In genomic region chr6:30344191-30344867, GRCh38 we compare ENCODE assay signal across 8 cellular contexts. TPM values are rescaled to one million over a fixed set of nuclear protein-coding genes. Genes with fewer than 3 reads are reported as not detected.
DNase-seq lines count a peak whose midpoint lies in the region; ATAC-seq and TF ChIP-seq lines count a peak whose summit lies in the region.

No MANE protein-coding gene starts in this region.

- H3K27ac Mint-ChIP-seq in activated B cell treated with CpG ODN at 0.5 μM for 24 hours = peak overlapping the region; percentile 94

- TF ChIP-seq POLR2A in stomach (IDR thresholded peaks at IDR 0.05) = no peak

- H3K9me3 Mint-ChIP-seq in activated B cell treated with CpG ODN at 0.5 μM for 24 hours = no peaks in the 10 kb centered on the region

- ATAC-seq in activated B cell treated with CpG ODN at 0.5 μM for 24 hours (ENCODE audit: low read depth) = no peak

- peak overlapping the region; percentile 86; the same call in 1 of the 2 replicates for H3K4me3 ChIP-seq in iPS-20b (ENCODE audit: low read length)
- peak overlapping the region; percentile 85 to 94 (median 90) for H3K4me3 ChIP-seq in stomach

- H3K27me3 ChIP-seq in iPS-20b (ENCODE audit: insufficient read depth, low read length) (no peaks in the 10 kb centered on the region), stomach (no peaks in the 10 kb centered on the region)

- peak; percentile 39 for DNase-seq in DMS53 (lab: John Stamatoyannopoulos, UW)
- no peak for DNase-seq in DMS53 treated with DMSO at 0.1 percent for 48 hours (lab: John Stamatoyannopoulos, UW; ENCODE audit: unreplicated experiment)
- DNase-seq in activated B cell treated with CpG ODN at 0.5 μM for 24 hours = no peak
- no peak for DNase-seq in stomach
- DNase-seq in caudate nucleus (lab: John Stamatoyannopoulos, UW) = no peak
- no peak for DNase-seq in NCI-H748 (lab: John Stamatoyannopoulos, UW; ENCODE audit: unreplicated experiment)
- DNase-seq in amygdala (lab: John Stamatoyannopoulos, UW) = no peak

- peak overlapping the region; percentile 92 for H3K4me3 Mint-ChIP-seq in activated B cell treated with CpG ODN at 0.5 μM for 24 hours

- H3K27ac ChIP-seq in iPS-20b (ENCODE audit: low read length) = no peak overlapping the region
- H3K27ac ChIP-seq in stomach = peak overlapping the region in 4 of 5 donors; percentile 89 to 94 (median 92)
- H3K27ac ChIP-seq in caudate nucleus (ENCODE audit: low read depth, low read length) = no peak overlapping the region

- intact Hi-C loops in activated B cell treated with CpG ODN at 0.5 μM for 24 hours (cut with micrococcal nuclease) (no loop called here), stomach (cut with DNase I; ENCODE audit: low total_unique reads) (no loop called here)

- POLR2A ChIA-PET in activated B cell treated with CpG ODN at 0.5 μM for 24 hours (lab: Charles Lee) = interaction anchor here (0.8 to 2.3 kb wide), 2 partner anchors 17 to 131 kb away, joined by 3 to 14 read pairs; partner anchors contain the start of gene TRIM39

- no peaks in the 10 kb centered on the region for H3K27me3 Mint-ChIP-seq in activated B cell treated with CpG ODN at 0.5 μM for 24 hours

- H3K9me3 ChIP-seq in iPS-20b (ENCODE audit: insufficient read depth, low read depth, low read length) = no peaks in the 10 kb centered on the region
- no peaks in the 10 kb centered on the region for H3K9me3 ChIP-seq in stomach

- TF ChIP-seq EP300 in stomach (IDR thresholded peaks at IDR 0.05) = no peak

- no peak overlapping the region for H3K9ac ChIP-seq in iPS-20b (ENCODE audit: low read depth, low read length)

- 0 out of 2 replicates have a peak, but pooled peaks cover 3% of the 10 kb centered on the region for H3K4me1 ChIP-seq in iPS-20b (ENCODE audit: insufficient read depth, low read length)
- H3K4me1 ChIP-seq in stomach = peaks cover 9 to 17% (median 12%) of the 10 kb centered on the region in 4 donors

- H3K36me3 ChIP-seq in iPS-20b (ENCODE audit: insufficient read depth, low read depth, low read length) (peaks cover 43% of the 10 kb centered on the region), stomach (peaks cover 12 to 55% (median 49%) of the 10 kb centered on the region in 4 donors)

- H3K4me1 Mint-ChIP-seq in activated B cell treated with CpG ODN at 0.5 μM for 24 hours = peaks cover 25% of the 10 kb centered on the region

- H3K36me3 Mint-ChIP-seq in activated B cell treated with CpG ODN at 0.5 μM for 24 hours (ENCODE audit: low read depth) = peaks cover 51% of the 10 kb centered on the region

- TF ChIP-seq CTCF in activated B cell treated with CpG ODN at 0.5 μM for 24 hours (IDR thresholded peaks at IDR 0.05) (no peak), stomach (IDR thresholded peaks at IDR 0.05) (no peak)

- 47 to 65% (median 55%) methylated on average over 4 of the region's 4 CpGs for WGBS in stomach, 5 donors

- CTCF ChIA-PET in activated B cell treated with CpG ODN at 0.5 μM for 24 hours (lab: Charles Lee) = no interaction called here

RNA-seq across cellular contexts. Expression of gene RPP21, which starts 0.6 kb away (rescaled TPM):
- 38.1 and 46.8 TPM in 2 replicates for total RNA-seq in activated B cell treated with CpG ODN at 0.5 μM for 24 hours
- 100 to 1,000 TPM in 2 of 5 donors, 10 to 100 TPM in 1, 1 to 10 TPM in 1, not detected in 1; 4.5 to 157 (median 60.3) TPM for total RNA-seq in stomach
- polyA plus RNA-seq in stomach = 100 to 1,000 TPM; 119 to 167 (median 145) TPM

RNA-seq across cellular contexts. Expression of gene TRIM39, which starts 17.6 kb away (rescaled TPM):
- 21.6 and 22.0 TPM in 2 replicates for total RNA-seq in activated B cell treated with CpG ODN at 0.5 μM for 24 hours
- total RNA-seq in stomach = 10 to 100 TPM in 3 of 5 donors, 1 to 10 TPM in 2; 8.6 to 28.1 (median 17.5) TPM
- 10 to 100 TPM in 1 of 3 donors, 1 to 10 TPM in 2; 6.5 to 11.2 (median 8.4) TPM for polyA plus RNA-seq in stomach

Comparison
In these comparisons a context has a peak if more than half of its experiments do, and no peak if none do; other contexts are left out.
1. H3K27ac ChIP-seq: peak in stomach (4 of 5); none in iPS-20b (single experiment) and caudate nucleus (single experiment).